In genomic region chr11:65427691-65428577, GRCh38 we compare ENCODE assay signal across 8 cellular contexts. TPM values are rescaled to one million over a fixed set of nuclear protein-coding genes. Genes with fewer than 3 reads are reported as not detected.
DNase-seq lines count a peak whose midpoint lies in the region; FAIRE-seq and TF ChIP-seq lines count a peak whose summit lies in the region.

No MANE protein-coding gene starts in this region.

- H3K27ac Mint-ChIP-seq in H9, result peak overlapping the region in 1 of 3 experiments; percentile 2; a peak in 3 of 7 replicates
- no peak overlapping the region for H3K27ac Mint-ChIP-seq in neural crest cell (ENCODE audit: unreplicated experiment)

- H2AK5ac ChIP-seq in H9 (ENCODE audit: insufficient read length, low read length), result no peak overlapping the region

- H3K18ac ChIP-seq in H9 (ENCODE audit: insufficient read length, low read depth, low read length), result no peak overlapping the region

- no peak overlapping the region for H2BK5ac ChIP-seq in H9 (ENCODE audit: insufficient read length, low read length)

- peaks cover 29% of the 10 kb centered on the region for H3K4me1 ChIP-seq in H9 (ENCODE audit: insufficient read depth, low read length)

- H4K91ac ChIP-seq in H9 (ENCODE audit: insufficient read length, low read depth, low read length), result no peak overlapping the region

- H3K4me1 Mint-ChIP-seq in H9, result peaks cover 63 to 64% of the 10 kb centered on the region in 2 experiments
- H3K4me1 Mint-ChIP-seq in neural crest cell, result peaks cover 69% of the 10 kb centered on the region

- no peak overlapping the region for H2BK120ac ChIP-seq in H9 (ENCODE audit: low read depth, low read length, poor library complexity, severe bottlenecking)

- no peak overlapping the region for H3T11ph ChIP-seq in H9 (ENCODE audit: low read length)

- H3K23ac ChIP-seq in H9 (ENCODE audit: insufficient read length, low read depth, low read length), result no peak overlapping the region

- no peak for FAIRE-seq in frontal cortex (lab: Jason Lieb, UNC)

- no peak overlapping the region for H4K5ac ChIP-seq in H9 (ENCODE audit: insufficient read length, low read depth, low read length)

- peak; percentile 74 for TF ChIP-seq POLR2A in erythroblast (IDR thresholded peaks at IDR 0.05; ENCODE audit: low read length)

- no peaks in the 10 kb centered on the region for H3K9me3 Mint-ChIP-seq in H9
- no peaks in the 10 kb centered on the region for H3K9me3 Mint-ChIP-seq in neural crest cell

- H3K4me3 Mint-ChIP-seq in H9 (no peak overlapping the region), neural crest cell (peak overlapping the region; percentile 8)

- peaks cover 2% of the 10 kb centered on the region for H4K20me1 ChIP-seq in H9 (ENCODE audit: control insufficient read depth, insufficient read depth, insufficient read length)

- no peaks in the 10 kb centered on the region for H3K27me3 ChIP-seq in H9 (ENCODE audit: insufficient read depth, low read length)

- no peak overlapping the region for H3K9ac ChIP-seq in H9 (ENCODE audit: extremely low read depth, insufficient read length, low read length)

- no peak overlapping the region for H2BK20ac ChIP-seq in H9 (ENCODE audit: low read depth, low read length, poor library complexity, severe bottlenecking)

- H3K27me3 Mint-ChIP-seq in H9 (ENCODE audit: low read depth) (no peaks in the 10 kb centered on the region), neural crest cell (ENCODE audit: low read depth) (peaks cover 9% of the 10 kb centered on the region)

- WGBS in H9 (ENCODE audit: extremely low coverage, insufficient read length, low lambda C conversion rate), result no CpG with 5 or more reads among the region's 11 CpGs

- no peak overlapping the region for H2AFZ ChIP-seq in H9 (ENCODE audit: low read length)

- no peak overlapping the region for H3K14ac ChIP-seq in H9 (ENCODE audit: insufficient read depth, low read length)

- H3K9me3 ChIP-seq in H9 (ENCODE audit: control insufficient read depth, low read depth, low read length), result no peaks in the 10 kb centered on the region

- H3K79me1 ChIP-seq in H9 (ENCODE audit: insufficient read depth, low read depth, low read length, poor library complexity, severe bottlenecking), result no peaks in the 10 kb centered on the region

- TF ChIP-seq CTCF in AG09319 (IDR thresholded peaks at IDR 0.05; ENCODE audit: low read depth, low read length), result no peak
- TF ChIP-seq CTCF in H9 (conservative IDR thresholded peaks at IDR 0.05), result no peak
- TF ChIP-seq CTCF in neural crest cell (conservative IDR thresholded peaks at IDR 0.05), result no peak

- peaks cover 2% of the 10 kb centered on the region; the same call in 1 of the 2 replicates for H3K79me2 ChIP-seq in H9 (ENCODE audit: insufficient read depth, low read length)

- no peak overlapping the region for H2BK15ac ChIP-seq in H9 (ENCODE audit: low read depth, low read length)

- H2BK12ac ChIP-seq in H9 (ENCODE audit: insufficient read length, low read depth, low read length), result no peak overlapping the region

- H3K4me2 ChIP-seq in H9 (ENCODE audit: insufficient read depth, insufficient read length, low read length), result no peak overlapping the region

- H3K23me2 ChIP-seq in H9 (ENCODE audit: insufficient read length, low read depth, low read length, poor library complexity, severe bottlenecking), result peaks cover 5% of the 10 kb centered on the region

- DNase-seq in AG09319 (ENCODE audit: extremely low read depth, low read depth), result peak; percentile 78
- peak; percentile 36 for DNase-seq in H9
- peak; percentile 40 to 41 for DNase-seq in activated CD4-positive, alpha-beta T cell treated with anti-CD3 and anti-CD28 coated beads for 4 hours
- peak in 1 of 2 experiments; percentile 76 for DNase-seq in erythroblast (lab: John Stamatoyannopoulos, UW)
- no peak for DNase-seq in neural crest cell (ENCODE audit: low read depth, low spot score)
- no peak for DNase-seq in NCI-H1694 (lab: John Stamatoyannopoulos, UW)
- no peak for DNase-seq in NCI-H524 treated with DMSO at 0.1 percent for 48 hours (lab: John Stamatoyannopoulos, UW)
- DNase-seq in frontal cortex (ENCODE audit: low spot score in 2 of 2), result no peak

- no peaks in the 10 kb centered on the region for H3K36me3 Mint-ChIP-seq in H9 (ENCODE audit: insufficient read depth in 1 of 3, low read depth in 3 of 3)
- no peaks in the 10 kb centered on the region for H3K36me3 Mint-ChIP-seq in neural crest cell (ENCODE audit: low read depth)

- no peak overlapping the region for H4K8ac ChIP-seq in H9 (replicated peaks; ENCODE audit: insufficient read length, low read depth, low read length)

- no peak overlapping the region for H3K56ac ChIP-seq in H9 (ENCODE audit: insufficient read length, low read depth, low read length)

- H3K4ac ChIP-seq in H9 (ENCODE audit: low read depth, low read length), result no peak overlapping the region

- H3K27ac ChIP-seq in H9 (ENCODE audit: insufficient read length, low read depth, low read length), result no peak overlapping the region

RNA-seq across cellular contexts. Expression of gene NEAT1, which starts 5.3 kb away (rescaled TPM):
- total RNA-seq in H9 (2021) (11.1 and 12.7 TPM in 2 replicates), neural crest cell (29.8 and 37.2 TPM in 2 replicates), frontal cortex (1.6 TPM)

RNA-seq across cellular contexts. Expression of gene FRMD8, which starts 41.5 kb away (rescaled TPM):
- total RNA-seq in H9 (2021), result 19.0 and 22.7 TPM in 2 replicates
- 25.6 and 29.0 TPM in 2 replicates for total RNA-seq in neural crest cell
- total RNA-seq in frontal cortex, result 8.2 TPM

RNA-seq across cellular contexts. Expression of gene SLC25A45, which starts 45.5 kb away (rescaled TPM):
- total RNA-seq in H9 (2021) (1.1 and 1.6 TPM in 2 replicates), neural crest cell (1.5 and 1.8 TPM in 2 replicates), frontal cortex (0.41 TPM)

Comparison
In these comparisons a context has a peak if more than half of its experiments do, and no peak if none do; other contexts are left out.
1. DNase-seq: peak in AG09319 (single experiment), H9 (single experiment) and activated CD4-positive, alpha-beta T cell treated with anti-CD3 and anti-CD28 coated beads for 4 hours (2 of 2); none in neural crest cell (single experiment), NCI-H1694 (single experiment), NCI-H524 treated with DMSO at 0.1 percent for 48 hours (single experiment) and frontal cortex (0 of 2).